8 cellular contexts compared by ENCODE assay signal in genomic region chr3:129893616-129894070, GRCh38. TPM values are rescaled to one million over a fixed set of nuclear protein-coding genes. Genes with fewer than 3 reads are reported as not detected.
A peak's percentile ranks its signal among the peaks of the same experiment; 100 is the strongest.
DNase-seq lines count a peak whose midpoint lies in the region; ATAC-seq and TF ChIP-seq lines count a peak whose summit lies in the region.

TSS of gene TMCC1 (minus strand) at chr3:129893711.

- DNase-seq in Caki2 (ENCODE audit: low read depth) (peak; percentile 81), activated T-cell treated with anti-CD3 and anti-CD28 coated beads for 4 hours (peak; percentile 84), epithelial cell of proximal tubule (ENCODE audit: low read depth) (peak; percentile 16), mucosa of gallbladder (ENCODE audit: low spot score) (peak; percentile 88)
- peak; percentile 81 for DNase-seq in stimulated activated CD8-positive, alpha-beta memory T cell treated with anti-CD3 and anti-CD28 coated beads, Interleukin-4, amount 100 ng/mL, for 24 hours (ENCODE audit: low read depth)

- peaks cover 42% of the 10 kb centered on the region for H3K79me2 ChIP-seq in OCI-LY1 (ENCODE audit: insufficient read depth, low read length)

- H3K4me1 ChIP-seq in HUES6 (ENCODE audit: control insufficient read depth, insufficient read depth, low read length) = peaks cover 24% of the 10 kb centered on the region
- peaks cover 48% of the 10 kb centered on the region for H3K4me1 ChIP-seq in OCI-LY1 (ENCODE audit: insufficient read depth, low read length, severe bottlenecking)

- H3F3A ChIP-seq in OCI-LY1 (ENCODE audit: insufficient read depth, low read length) = no peaks in the 10 kb centered on the region; the same call in 1 of the 2 replicates

- H3K9ac ChIP-seq in HUES6 (ENCODE audit: low read length) (peak within 1 kb of the TSS; percentile 80), OCI-LY1 (ENCODE audit: low read length) (peak within 1 kb of the TSS; percentile 97)

- H3K36me3 ChIP-seq in HUES6 (ENCODE audit: control insufficient read depth, insufficient read depth, low read length) (peaks cover 6% of the 10 kb centered on the region), OCI-LY1 (ENCODE audit: insufficient read depth, low read length) (peaks cover 4% of the 10 kb centered on the region; the same call in 1 of the 2 replicates)

- H3K9me2 ChIP-seq in OCI-LY1 (ENCODE audit: low read depth, low read length) = no peaks in the 10 kb centered on the region

- H3K4me2 ChIP-seq in OCI-LY1 (ENCODE audit: low read length) = peak within 1 kb of the TSS; percentile 97

- TF ChIP-seq CTCF in OCI-LY1 (IDR thresholded peaks at IDR 0.05; ENCODE audit: low read length) = no peak
- TF ChIP-seq CTCF in epithelial cell of proximal tubule (conservative IDR thresholded peaks at IDR 0.05; ENCODE audit: low read depth, low read length) = no peak

- no peaks in the 10 kb centered on the region for H4K20me1 ChIP-seq in OCI-LY1 (ENCODE audit: insufficient read depth, low read length)

- no peaks in the 10 kb centered on the region for H3K27me3 ChIP-seq in HUES6 (ENCODE audit: control insufficient read depth, insufficient read depth, low read length)
- no peaks in the 10 kb centered on the region for H3K27me3 ChIP-seq in OCI-LY1 (ENCODE audit: insufficient read depth, low read length)

- H3K27ac ChIP-seq in HUES6 (ENCODE audit: low read depth, low read length) = peak within 1 kb of the TSS; percentile 71; the same call in 1 of the 2 replicates
- peak within 1 kb of the TSS; percentile 95 for H3K27ac ChIP-seq in OCI-LY1 (ENCODE audit: low read depth, low read length, poor library complexity, severe bottlenecking)

- in situ Hi-C loops in Caki2 (cut with HindIII; ENCODE audit: low pct_unique_long_range_greater_than_20kb, low sequenced_read_pairs) = no loop called here

- H3K4me3 ChIP-seq in HUES6 (ENCODE audit: low read depth, low read length) (peak within 1 kb of the TSS; percentile 93), OCI-LY1 (ENCODE audit: low read depth, low read length, poor library complexity, severe bottlenecking) (peak within 1 kb of the TSS; percentile 92), epithelial cell of proximal tubule (ENCODE audit: low read depth, low read length) (peak within 1 kb of the TSS; percentile 86)

- peak; percentile 76 for ATAC-seq in GM21390 (IDR thresholded peaks at IDR 0.05; ENCODE audit: unreplicated experiment)

- no peaks in the 10 kb centered on the region for H3K9me3 ChIP-seq in HUES6 (ENCODE audit: control insufficient read depth, insufficient read depth, low read depth, low read length)
- H3K9me3 ChIP-seq in OCI-LY1 (ENCODE audit: low read length) = no peaks in the 10 kb centered on the region

- peak within 1 kb of the TSS; percentile 90 for H2AFZ ChIP-seq in OCI-LY1 (ENCODE audit: low read length)

RNA-seq across cellular contexts. Expression of gene TMCC1, which starts in this region (rescaled TPM):
- 5.9 and 7.0 TPM in 2 replicates for total RNA-seq in Caki2 (2014; rRNA removed; shearing (Covaris generic); ENCODE audit: low replicate concordance)
- total RNA-seq in epithelial cell of proximal tubule = 18.1 and 24.3 TPM in 2 replicates
- total RNA-seq in mucosa of gallbladder = 52.9 TPM

Comparison
In these comparisons a context has a peak if more than half of its experiments do, and no peak if none do; other contexts are left out.
1. Peak in every context shown above with its lines: DNase-seq, ATAC-seq, H3K4me3 ChIP-seq and H3K27ac ChIP-seq.
2. DNase-seq: peak in every context shown above with its lines; median percentile 88 in mucosa of gallbladder; 84 in activated T-cell treated with anti-CD3 and anti-CD28 coated beads for 4 hours; 81 in Caki2; 81 in stimulated activated CD8-positive, alpha-beta memory T cell treated with anti-CD3 and anti-CD28 coated beads, Interleukin-4, amount 100 ng/mL, for 24 hours; 16 in epithelial cell of proximal tubule.